ENCODE assay signal across 5 cellular contexts in the genomic region with DNA sequence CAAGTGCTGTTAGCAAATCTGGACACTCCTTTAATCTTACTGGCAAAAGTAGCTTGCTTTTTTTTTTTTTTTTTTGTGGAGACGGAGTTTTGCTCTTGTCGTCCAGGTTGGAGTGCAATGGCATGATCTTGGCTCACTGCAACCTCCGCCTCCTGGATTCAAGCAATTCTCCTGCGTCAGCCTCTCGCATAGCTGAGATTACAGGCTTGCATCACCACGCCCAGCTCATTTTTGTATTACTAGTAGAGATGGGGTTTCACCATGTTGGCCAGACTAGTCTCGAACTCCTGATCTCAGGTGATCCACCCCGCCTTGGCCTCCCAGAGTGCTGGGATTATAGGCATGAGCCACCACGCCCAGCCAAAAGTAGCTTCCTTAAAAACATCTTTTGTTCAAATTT.
A peak's percentile ranks its signal among the peaks of the same experiment; 100 is the strongest.
DNase-seq lines count a peak whose midpoint lies in the region; TF ChIP-seq lines count a peak whose summit lies in the region.
"Not testable (repeated sequence)": the region's sequence is repeated elsewhere in the genome, so short reads cannot be mapped to it uniquely, and the experiment has no call there.

No MANE protein-coding gene starts in this region.

- not testable (repeated sequence) for H3K4me1 ChIP-seq in trophoblast cell (ENCODE audit: control insufficient read depth in 1 of 2, insufficient read depth in 2 of 2, low read length in 2 of 2)

- not testable (repeated sequence) for H3K9me3 Mint-ChIP-seq in HFFc6

- H3K4me3 ChIP-seq in trophoblast cell (ENCODE audit: low read depth, low read length) = not testable (repeated sequence)

- H3K9me3 ChIP-seq in trophoblast cell (ENCODE audit: insufficient read depth, low read depth, low read length) = not testable (repeated sequence)

- not testable (repeated sequence) for H2BK5ac ChIP-seq in trophoblast cell (ENCODE audit: low read depth, low read length, poor library complexity)

- H2AK5ac ChIP-seq in trophoblast cell (ENCODE audit: low read length) = not testable (repeated sequence)

- H3K14ac ChIP-seq in trophoblast cell (ENCODE audit: low read length) = not testable (repeated sequence)

- H2AFZ ChIP-seq in trophoblast cell (ENCODE audit: insufficient read depth, low read length, poor library complexity) = not testable (repeated sequence)

- not testable (repeated sequence) for H2BK12ac ChIP-seq in trophoblast cell (ENCODE audit: low read length)

- H4K8ac ChIP-seq in trophoblast cell (ENCODE audit: low read depth, low read length) = not testable (repeated sequence)

- intact Hi-C loops in cardiac septum (cut with DNase I) = not testable (repeated sequence)

- H3K4me1 Mint-ChIP-seq in HFFc6 (ENCODE audit: low read depth) = not testable (repeated sequence)

- not testable (repeated sequence) for H3K4ac ChIP-seq in trophoblast cell (ENCODE audit: low read depth, low read length)

- H3K79me1 ChIP-seq in trophoblast cell (ENCODE audit: low read length) = not testable (repeated sequence)

- H3K27me3 Mint-ChIP-seq in HFFc6 (ENCODE audit: insufficient read depth) = not testable (repeated sequence)

- H3K9ac ChIP-seq in trophoblast cell (ENCODE audit: low read length) = not testable (repeated sequence)

- H3K36me3 ChIP-seq in trophoblast cell (ENCODE audit: control insufficient read depth in 1 of 2, insufficient read depth in 2 of 2, low read length in 2 of 2) = peaks cover 27 to 48% of the 10 kb centered on the region in 2 experiments

- peaks cover 58% of the 10 kb centered on the region for H3K36me3 Mint-ChIP-seq in HFFc6 (ENCODE audit: low read depth)

- H3K79me2 ChIP-seq in trophoblast cell (ENCODE audit: control insufficient read depth, insufficient read depth, low read length, poor library complexity) = not testable (repeated sequence)

- not testable (repeated sequence) for H3K23ac ChIP-seq in trophoblast cell (ENCODE audit: low read length)

- 0 out of 2 replicates have a peak overlapping the region, but pooled peaks have one; percentile 1 for H3K27ac Mint-ChIP-seq in HFFc6

- H3K27me3 ChIP-seq in trophoblast cell (ENCODE audit: insufficient read depth, low read length) = not testable (repeated sequence)

- H3K18ac ChIP-seq in trophoblast cell (ENCODE audit: low read length) = not testable (repeated sequence)

- WGBS in trophoblast cell (ENCODE audit: extremely low coverage, insufficient coverage, insufficient read length) = no CpG with 5 or more reads among the region's 9 CpGs

- DNase-seq in HFFc6 = not testable (repeated sequence)
- peak; percentile 60 for DNase-seq in amniotic epithelial cell (ENCODE audit: low read depth)
- peak; percentile 10 for DNase-seq in cardiac septum (ENCODE audit: low spot score)
- DNase-seq in trophoblast cell = peak; percentile 43 to 66

- not testable (repeated sequence) for H2BK120ac ChIP-seq in trophoblast cell (ENCODE audit: insufficient read depth, low read length, poor library complexity)

- H4K12ac ChIP-seq in trophoblast cell (ENCODE audit: low read depth, low read length) = not testable (repeated sequence)

- H4K91ac ChIP-seq in trophoblast cell (ENCODE audit: low read depth, low read length) = not testable (repeated sequence)

- peak overlapping the region; percentile 53 for H3K27ac ChIP-seq in VCaP
- H3K27ac ChIP-seq in trophoblast cell (ENCODE audit: low read depth, low read length) = not testable (repeated sequence)

- H3K4me2 ChIP-seq in trophoblast cell (ENCODE audit: low read length) = not testable (repeated sequence)

- TF ChIP-seq CTCF in HFFc6 (IDR thresholded peaks at IDR 0.05); VCaP (conservative IDR thresholded peaks at IDR 0.05): not testable (repeated sequence)

- H3K4me3 Mint-ChIP-seq in HFFc6 = not testable (repeated sequence)
